12 cellular contexts compared by ENCODE assay signal in the genomic region with DNA sequence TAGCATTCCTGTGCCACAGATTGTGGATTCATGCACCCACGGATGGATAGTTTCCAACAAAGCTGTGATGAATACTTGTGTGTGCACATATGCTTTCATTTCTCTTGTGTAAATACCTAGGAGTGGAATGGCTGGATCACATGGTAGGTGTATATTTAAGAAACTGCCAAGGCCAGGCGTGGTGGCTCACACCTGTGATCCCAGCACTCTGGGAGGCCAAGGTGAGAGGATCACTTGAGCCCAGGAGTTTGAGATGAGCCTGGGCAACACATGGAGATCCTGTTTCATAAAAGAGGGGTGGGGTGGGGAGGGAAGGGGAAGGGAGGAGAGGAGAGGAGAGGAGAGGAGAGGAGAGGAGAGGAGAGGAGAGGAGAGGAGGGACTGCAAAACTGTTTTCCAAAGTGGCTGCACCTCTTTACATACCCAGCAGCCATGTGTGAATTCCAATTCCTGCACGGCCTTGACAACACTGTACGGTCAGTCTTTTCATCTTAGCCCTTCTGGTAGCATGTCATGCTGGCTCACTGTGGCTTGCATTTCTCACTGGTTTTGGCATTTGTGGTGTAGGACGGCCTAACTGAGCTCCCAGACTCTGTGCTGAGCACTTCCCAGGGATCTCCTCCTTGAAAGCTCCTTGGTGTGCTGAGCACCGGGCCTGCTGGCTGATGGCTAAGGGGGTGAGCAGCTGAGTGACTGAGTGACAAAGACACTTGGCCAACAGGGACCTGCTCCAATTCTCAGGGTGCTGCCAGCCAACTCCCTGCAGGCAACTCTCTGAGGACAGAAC. TPM values are rescaled to one million over a fixed set of nuclear protein-coding genes. Genes with fewer than 3 reads are reported as not detected.
DNase-seq lines count a peak whose midpoint lies in the region; ATAC-seq, FAIRE-seq and TF ChIP-seq lines count a peak whose summit lies in the region.
"Had no signal": no experiment of that assay in that cellular context is flagged by ENCODE, and none has a peak within 500 bp of the region (broad histone marks: within the 10 kb centered on the region; RNA-seq: fewer than 3 reads in every experiment).

No MANE protein-coding gene starts in this region.

- no peak for DNase-seq in GM12891 (ENCODE audit: insufficient read length, low spot score)
- DNase-seq in adipocyte (ENCODE audit: low read depth): no peak
- DNase-seq in right cardiac atrium: peak in 2 of 3 donors; percentile 70 to 72
- no peak for DNase-seq in stimulated activated effector memory CD8-positive, alpha-beta T cell treated with anti-CD3 and anti-CD28 coated beads, Interleukin-12 subunit alpha, Interleukin-12 subunit beta, amount 100 ng/mL, for 72 hours (ENCODE audit: low spot score in 2 of 2)
- no peak for DNase-seq in central memory CD4-positive, alpha-beta T cell
- no peak for DNase-seq in activated CD8-positive, alpha-beta memory T cell treated with anti-CD3 and anti-CD28 coated beads, Interleukin-2, amount 50 U/mL, for 4 hours
- DNase-seq: DMS79 treated with DMSO at 0.1 percent for 48 hours, NCI-H2171 had no signal

- H3K36me3 Mint-ChIP-seq in stimulated activated effector memory CD8-positive, alpha-beta T cell treated with anti-CD3 and anti-CD28 coated beads, Interleukin-12 subunit alpha, Interleukin-12 subunit beta, amount 100 ng/mL, for 72 hours: peaks cover 42% of the 10 kb centered on the region
- H3K36me3 Mint-ChIP-seq: type B pancreatic cell had no signal

- H3K9me3 Mint-ChIP-seq in stimulated activated effector memory CD8-positive, alpha-beta T cell treated with anti-CD3 and anti-CD28 coated beads, Interleukin-12 subunit alpha, Interleukin-12 subunit beta, amount 100 ng/mL, for 72 hours: no peaks in the 10 kb centered on the region

- ATAC-seq in right cardiac atrium (peak in 1 of 2 donors; percentile 50), HG03139 (IDR thresholded peaks at IDR 0.05; ENCODE audit: unreplicated experiment) (no peak)
- ATAC-seq in stimulated activated effector memory CD8-positive, alpha-beta T cell treated with anti-CD3 and anti-CD28 coated beads, Interleukin-12 subunit alpha, Interleukin-12 subunit beta, amount 100 ng/mL, for 72 hours: no peak

- peaks cover 5% of the 10 kb centered on the region for H3K36me3 ChIP-seq in adipocyte (ENCODE audit: control insufficient read depth, insufficient read depth, low read length, severe bottlenecking)
- H3K36me3 ChIP-seq: SJSA1 had no signal

- intact Hi-C loops in right cardiac atrium (cut with DNase I): no loop called here

- H3K27me3 ChIP-seq in adipocyte (replicated peaks; ENCODE audit: control insufficient read depth, insufficient read depth, low read length) (no peaks in the 10 kb centered on the region), right cardiac atrium (ENCODE audit: control insufficient read depth, insufficient read depth) (no peaks in the 10 kb centered on the region)
- H3K27me3 ChIP-seq: SJSA1 had no signal

- H3K4me1 ChIP-seq in adipocyte (ENCODE audit: control insufficient read depth, insufficient read depth, low read length) (peaks cover 67% of the 10 kb centered on the region), right cardiac atrium (ENCODE audit: control insufficient read depth, insufficient read depth, low read length) (peaks cover 30% of the 10 kb centered on the region)

- TF ChIP-seq POLR2A in GM12891 (IDR thresholded peaks at IDR 0.05; ENCODE audit: low read depth, low read length): no peak

- peaks cover 66% of the 10 kb centered on the region for H3K4me1 Mint-ChIP-seq in stimulated activated effector memory CD8-positive, alpha-beta T cell treated with anti-CD3 and anti-CD28 coated beads, Interleukin-12 subunit alpha, Interleukin-12 subunit beta, amount 100 ng/mL, for 72 hours

- FAIRE-seq in GM12891 (lab: Jason Lieb, UNC): peak; percentile 60
- FAIRE-seq: bronchial epithelial cell had no signal

- H3K27ac Mint-ChIP-seq in stimulated activated effector memory CD8-positive, alpha-beta T cell treated with anti-CD3 and anti-CD28 coated beads, Interleukin-12 subunit alpha, Interleukin-12 subunit beta, amount 100 ng/mL, for 72 hours: peak overlapping the region; percentile 91
- H3K27ac Mint-ChIP-seq: type B pancreatic cell had no signal

- WGBS in right cardiac atrium: 68% methylated on average over 6 of the region's 6 CpGs

- H3K4me3 Mint-ChIP-seq in stimulated activated effector memory CD8-positive, alpha-beta T cell treated with anti-CD3 and anti-CD28 coated beads, Interleukin-12 subunit alpha, Interleukin-12 subunit beta, amount 100 ng/mL, for 72 hours: no peak overlapping the region
- H3K4me3 Mint-ChIP-seq: type B pancreatic cell had no signal

- H3K27ac ChIP-seq in right cardiac atrium (ENCODE audit: low read length): peak overlapping the region; percentile 43
- H3K27ac ChIP-seq: SJSA1 had no signal

- H3K9me3 ChIP-seq in adipocyte (ENCODE audit: control insufficient read depth, low read length) (no peaks in the 10 kb centered on the region), right cardiac atrium (ENCODE audit: control insufficient read depth, low read length) (no peaks in the 10 kb centered on the region)
- H3K9me3 ChIP-seq: SJSA1 had no signal

- peak overlapping the region; percentile 6 for H3K4me3 ChIP-seq in adipocyte (ENCODE audit: low read length)
- no peak overlapping the region for H3K4me3 ChIP-seq in right cardiac atrium (ENCODE audit: low read length)
- H3K4me3 ChIP-seq: SJSA1 had no signal

- H3K9ac ChIP-seq in adipocyte (ENCODE audit: low read length): peak overlapping the region; percentile 66

TF ChIP-seq in GM12891, 5 proteins besides CTCF, POLR2A, EP300 and RAD21:
- TF ChIP-seq SPI1 (IDR thresholded peaks at IDR 0.05; ENCODE audit: low read depth, low read length) (no peak), TAF1 (IDR thresholded peaks at IDR 0.05; ENCODE audit: low read depth, low read length) (no peak), PAX5 (IDR thresholded peaks at IDR 0.05; ENCODE audit: insufficient read depth, low read length, severe bottlenecking) (no peak), POU2F2 (IDR thresholded peaks at IDR 0.05; ENCODE audit: low read depth, low read length) (no peak), POLR2AphosphoS5 (IDR thresholded peaks at IDR 0.05; ENCODE audit: low read depth, low read length) (no peak)
TF ChIP-seq in GM12891: peak in this region for 0.

RNA-seq across cellular contexts. Expression of a gene that starts 27.9 kb away (rescaled TPM):
- polyA plus RNA-seq in GM12891 (2012; ENCODE audit: low read depth, missing spikeins): 2.6 TPM
- total RNA-seq in right cardiac atrium: 10 to 100 TPM; 12.1 to 18.0 (median 14.8) TPM
- 5.2 TPM for polyA plus RNA-seq in right cardiac atrium

RNA-seq across cellular contexts. Expression of a gene that starts 46.3 kb away (rescaled TPM):
- polyA plus RNA-seq in GM12891 (2012; ENCODE audit: low read depth, missing spikeins): 35.0 TPM
- total RNA-seq in right cardiac atrium: 10 to 100 TPM; 78.1 to 82.4 (median 78.7) TPM
- polyA plus RNA-seq in right cardiac atrium: 111 TPM

Comparison
In these comparisons a context has a peak if more than half of its experiments do, and no peak if none do; other contexts are left out.
1. DNase-seq: peak in right cardiac atrium (2 of 3); none in GM12891 (single experiment), adipocyte (single experiment), stimulated activated effector memory CD8-positive, alpha-beta T cell treated with anti-CD3 and anti-CD28 coated beads, Interleukin-12 subunit alpha, Interleukin-12 subunit beta, amount 100 ng/mL, for 72 hours (0 of 2), central memory CD4-positive, alpha-beta T cell (single experiment) and activated CD8-positive, alpha-beta memory T cell treated with anti-CD3 and anti-CD28 coated beads, Interleukin-2, amount 50 U/mL, for 4 hours (single experiment).